In genomic region chr2:139383532-139383931, GRCh38 we compare ENCODE assay signal across 31 cellular contexts.
"Had no signal": no experiment of that assay in that cellular context is flagged by ENCODE, and none has a peak within 500 bp of the region (broad histone marks: within the 10 kb centered on the region; RNA-seq: fewer than 3 reads in every experiment).

No MANE protein-coding gene starts in this region.

- ATAC-seq: activated CD4-positive, alpha-beta T cell treated with anti-CD3 and anti-CD28 coated beads for 36 hours; activated CD4-positive, CD25-positive, alpha-beta regulatory T cell treated with anti-CD3 and anti-CD28 coated beads, Interleukin-2, amount 50 U/mL, for 24 hours; activated CD8-positive, alpha-beta memory T cell treated with anti-CD3 and anti-CD28 coated beads, Interleukin-2, amount 10 ng/mL, durations not matched to agents 7 days and 5 days; activated CD8-positive, alpha-beta T cell treated with anti-CD3 and anti-CD28 coated beads, Interleukin-2, amount 10 ng/mL, durations not matched to agents 7 days and 5 days; activated naive CD8-positive, alpha-beta T cell treated with anti-CD3 and anti-CD28 coated beads, Interleukin-2, amount 50 U/mL, for 24 hours; WTC11 had no signal

- H3K36me3 ChIP-seq: ascending aorta, cardiac muscle cell had no signal

- H3K4me1 ChIP-seq: ascending aorta had no signal

- H3K27ac ChIP-seq: ascending aorta, cardiac muscle cell, VCaP had no signal

- H3K27me3 ChIP-seq: ascending aorta, cardiac muscle cell had no signal

- H3K9me3 ChIP-seq: ascending aorta had no signal

- H3K4me3 ChIP-seq: ascending aorta, cardiac muscle cell had no signal

- DNase-seq: activated CD4-positive, alpha-beta memory T cell treated with anti-CD3 and anti-CD28 coated beads, Interleukin-2, amount 10 ng/mL, durations not matched to agents 7 days and 5 days; activated CD4-positive, alpha-beta T cell treated with anti-CD3 and anti-CD28 coated beads for 1 hour; activated CD4-positive, alpha-beta T cell treated with anti-CD3 and anti-CD28 coated beads for 36 hours; activated CD4-positive, alpha-beta T cell treated with anti-CD3 and anti-CD28 coated beads for 48 hours; activated CD4-positive, alpha-beta T cell treated with anti-CD3 and anti-CD28 coated beads, Interleukin-2, amount 10 ng/mL, durations not matched to agents 7 days and 5 days; activated CD4-positive, alpha-beta T cell treated with anti-CD3 and anti-CD28 coated beads, Interleukin-2, amount 50 U/mL, for 48 hours; activated CD4-positive, CD25-positive, alpha-beta regulatory T cell; activated CD8-positive, alpha-beta memory T cell treated with anti-CD3 and anti-CD28 coated beads for 24 hours; activated CD8-positive, alpha-beta memory T cell treated with anti-CD3 and anti-CD28 coated beads, Interleukin-2, amount 10 ng/mL, durations not matched to agents 7 days and 5 days; activated CD8-positive, alpha-beta memory T cell treated with anti-CD3 and anti-CD28 coated beads, Interleukin-2, amount 50 U/mL, for 48 hours; activated CD8-positive, alpha-beta T cell treated with anti-CD3 and anti-CD28 coated beads, Interleukin-2, amount 10 ng/mL, durations not matched to agents 7 days and 5 days; activated effector memory CD4-positive, alpha-beta T cell treated with Interleukin-2 at 50 U/mL for 16 hours; activated gamma-delta T cell; activated naive CD4-positive, alpha-beta T cell treated with anti-CD3 and anti-CD28 coated beads, Interleukin-2, amount 10 ng/mL, durations not matched to agents 7 days and 5 days; activated naive CD4-positive, alpha-beta T cell treated with Interleukin-2 at 50 U/mL for 16 hours; activated naive CD8-positive, alpha-beta T cell treated with anti-CD3 and anti-CD28 coated beads, Interleukin-2, amount 10 ng/mL, durations not matched to agents 7 days and 5 days; activated naive CD8-positive, alpha-beta T cell treated with anti-CD3 and anti-CD28 coated beads, Interleukin-2, amount 50 U/mL, for 24 hours; activated T-cell treated with anti-CD3 and anti-CD28 coated beads, Interleukin-2, amount 50 U/mL, for 24 hours; activated T-cell treated with anti-CD3 and anti-CD28 coated beads, Interleukin-2, amount 50 U/mL, for 48 hours; amygdala; anterior cingulate cortex; caudate nucleus; cerebellar nuclear complex; T-helper 1 cell; T-helper 2 cell; T-helper 9 cell had no signal
